In the genomic region with DNA sequence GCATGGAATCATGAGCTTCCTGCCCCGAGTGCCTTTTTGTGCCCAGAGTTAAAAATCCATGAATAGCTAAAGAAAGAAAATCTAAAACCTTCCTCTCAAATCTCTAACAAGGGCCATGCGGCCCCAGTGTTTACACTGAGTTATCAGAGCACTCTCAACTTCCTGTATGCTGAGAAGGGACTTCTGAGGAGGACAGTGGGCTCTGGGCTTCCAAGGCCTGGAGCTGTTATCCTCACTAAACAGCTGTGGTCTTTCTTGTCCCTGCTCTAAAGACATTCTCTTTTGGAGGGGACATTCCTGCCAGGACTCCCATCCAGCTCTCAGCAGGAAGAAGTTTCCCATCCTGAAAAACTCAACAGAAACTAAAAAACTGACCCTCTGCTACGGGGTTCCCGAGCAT, we compare ENCODE assay signal across 25 cellular contexts.
"Had no signal": no experiment of that assay in that cellular context is flagged by ENCODE, and none has a peak within 500 bp of the region (broad histone marks: within the 10 kb centered on the region; RNA-seq: fewer than 3 reads in every experiment).

No MANE protein-coding gene starts in this region.

- H3K4me3 Mint-ChIP-seq: activated CD4-positive, alpha-beta T cell treated with anti-CD3 and anti-CD28 coated beads, Interleukin-2, amount 10 ng/mL, durations not matched to agents 24 days and 14 days; activated CD8-positive, alpha-beta T cell treated with anti-CD3 and anti-CD28 coated beads for 36 hours; activated T-helper 17 cell treated with anti-CD3 and anti-CD28 coated beads, Interleukin-2, amount 50 U/mL, for 72 hours; dendritic cell treated with granulocyte-macrophage colony-stimulating factor and Interleukin-4, amounts not matched to agents 40 ng/mL and 50 ng/mL, for 4 days; T-cell; T-helper 2 cell treated with Interferon-gamma antibody and Interleukin-4, amounts not matched to agents 5 μg/mL and 100 μg/mL, for 36 hours; type B pancreatic cell had no signal

- H3K27me3 ChIP-seq: adrenal gland, ascending aorta, brain microvascular endothelial cell, sigmoid colon, vagina had no signal

- H3K27ac ChIP-seq: adrenal gland, ascending aorta, brain microvascular endothelial cell, sigmoid colon, thoracic aorta, vagina had no signal

- H3K4me3 ChIP-seq: adrenal gland, ascending aorta, sigmoid colon, thoracic aorta, vagina had no signal

- DNase-seq: activated CD4-positive, alpha-beta T cell treated with anti-CD3 and anti-CD28 coated beads, Interleukin-2, amount 10 ng/mL, durations not matched to agents 24 days and 14 days; activated CD8-positive, alpha-beta T cell treated with anti-CD3 and anti-CD28 coated beads for 36 hours; activated T-cell treated with anti-CD3 and anti-CD28 coated beads, Interleukin-2, amount 50 U/mL, for 1 hour; brain microvascular endothelial cell; caudate nucleus; effector CD8-positive, alpha-beta T cell; hypothalamus; naive B cell; occipital lobe; posterior cingulate gyrus; sigmoid colon; stimulated activated CD4-positive, alpha-beta T cell treated with anti-CD3 and anti-CD28 coated beads, Interleukin-4, amount 100 ng/mL, for 1 hour; stimulated activated naive CD4-positive, alpha-beta T cell treated with Interleukin-2 at 50 U/mL for 16 hours; T-cell had no signal

- H3K27me3 Mint-ChIP-seq: activated CD8-positive, alpha-beta T cell treated with anti-CD3 and anti-CD28 coated beads for 36 hours; activated T-helper 17 cell treated with anti-CD3 and anti-CD28 coated beads, Interleukin-2, amount 50 U/mL, for 72 hours; dendritic cell treated with granulocyte-macrophage colony-stimulating factor and Interleukin-4, amounts not matched to agents 40 ng/mL and 50 ng/mL, for 4 days; naive B cell; T-cell; type B pancreatic cell had no signal

- H3K27ac Mint-ChIP-seq: activated CD4-positive, alpha-beta T cell treated with anti-CD3 and anti-CD28 coated beads, Interleukin-2, amount 10 ng/mL, durations not matched to agents 24 days and 14 days; activated CD8-positive, alpha-beta T cell treated with anti-CD3 and anti-CD28 coated beads for 36 hours; activated naive CD4-positive, alpha-beta T cell treated with anti-CD3 and anti-CD28 coated beads, Interleukin-2, amount 50 U/mL, for 72 hours; activated T-helper 17 cell treated with anti-CD3 and anti-CD28 coated beads, Interleukin-2, amount 50 U/mL, for 72 hours; dendritic cell treated with granulocyte-macrophage colony-stimulating factor and Interleukin-4, amounts not matched to agents 40 ng/mL and 50 ng/mL, for 4 days; T-cell; T-helper 2 cell treated with Interferon-gamma antibody and Interleukin-4, amounts not matched to agents 5 μg/mL and 100 μg/mL, for 36 hours; type B pancreatic cell had no signal

- H3K4me1 ChIP-seq: adrenal gland, ascending aorta, vagina had no signal

- H3K9me3 ChIP-seq: adrenal gland, sigmoid colon, vagina had no signal

- FAIRE-seq: frontal cortex, islet of Langerhans had no signal

- H3K9me3 Mint-ChIP-seq: activated CD4-positive, alpha-beta T cell treated with anti-CD3 and anti-CD28 coated beads, Interleukin-2, amount 10 ng/mL, durations not matched to agents 24 days and 14 days had no signal
